Comparison of ENCODE assay signal across 17 cellular contexts in genomic region chr9:126775926-126776325, GRCh38. TPM values are rescaled to one million over a fixed set of nuclear protein-coding genes. Genes with fewer than 3 reads are reported as not detected.
DNase-seq lines count a peak whose midpoint lies in the region; ATAC-seq, FAIRE-seq and TF ChIP-seq lines count a peak whose summit lies in the region.
"Had no signal": no experiment of that assay in that cellular context is flagged by ENCODE, and none has a peak within 500 bp of the region (broad histone marks: within the 10 kb centered on the region; RNA-seq: fewer than 3 reads in every experiment).

No MANE protein-coding gene starts in this region.

- no peaks in the 10 kb centered on the region; a peak in 1 of 5 replicates for H3K4me1 ChIP-seq in K562 (replicated peaks in 1 of 2; ENCODE audit: control insufficient read depth in 2 of 2, insufficient read depth in 2 of 2, low read length in 2 of 2)
- H3K4me1 ChIP-seq: BE2C, Caco-2, HAP-1 had no signal

- H3K9me1 ChIP-seq in K562 (ENCODE audit: control insufficient read depth, insufficient read depth, low read length), result no peaks in the 10 kb centered on the region

- H3K36me3 Mint-ChIP-seq in activated naive CD8-positive, alpha-beta T cell treated with anti-CD3 and anti-CD28 coated beads, Interleukin-2, amount 50 U/mL, for 24 hours (ENCODE audit: low read depth), result no peaks in the 10 kb centered on the region
- no peaks in the 10 kb centered on the region for H3K36me3 Mint-ChIP-seq in activated naive CD8-positive, alpha-beta T cell treated with anti-CD3 and anti-CD28 coated beads for 36 hours
- H3K36me3 Mint-ChIP-seq in stimulated activated effector memory CD8-positive, alpha-beta T cell treated with anti-CD3 and anti-CD28 coated beads, Interleukin-12 subunit alpha, Interleukin-12 subunit beta, amount 100 ng/mL, for 72 hours, result no peaks in the 10 kb centered on the region
- H3K36me3 Mint-ChIP-seq: CD4-positive, CD25-positive, alpha-beta regulatory T cell had no signal

- no peak overlapping the region for H3K4me3 Mint-ChIP-seq in activated naive CD8-positive, alpha-beta T cell treated with anti-CD3 and anti-CD28 coated beads, Interleukin-2, amount 50 U/mL, for 24 hours
- no peak overlapping the region for H3K4me3 Mint-ChIP-seq in activated naive CD8-positive, alpha-beta T cell treated with anti-CD3 and anti-CD28 coated beads for 36 hours
- no peak overlapping the region for H3K4me3 Mint-ChIP-seq in stimulated activated effector memory CD8-positive, alpha-beta T cell treated with anti-CD3 and anti-CD28 coated beads, Interleukin-12 subunit alpha, Interleukin-12 subunit beta, amount 100 ng/mL, for 72 hours
- H3K4me3 Mint-ChIP-seq: CD4-positive, CD25-positive, alpha-beta regulatory T cell had no signal

- POLR2A ChIA-PET in K562 (lab: Yijun Ruan, JAX), result interaction anchor here (1.3 kb wide), 1 partner anchor 21 kb away, joined by 4 read pairs; no protein-coding TSS in a partner anchor

- no peak for FAIRE-seq in K562 (lab: Jason Lieb, UNC)
- FAIRE-seq: D721Med, GM12878 had no signal

- H3K27me3 Mint-ChIP-seq in activated naive CD8-positive, alpha-beta T cell treated with anti-CD3 and anti-CD28 coated beads, Interleukin-2, amount 50 U/mL, for 24 hours, result peaks cover 20% of the 10 kb centered on the region
- H3K27me3 Mint-ChIP-seq in activated naive CD8-positive, alpha-beta T cell treated with anti-CD3 and anti-CD28 coated beads for 36 hours, result peaks cover 37% of the 10 kb centered on the region

- no peaks in the 10 kb centered on the region for H3K9me3 Mint-ChIP-seq in activated naive CD8-positive, alpha-beta T cell treated with anti-CD3 and anti-CD28 coated beads, Interleukin-2, amount 50 U/mL, for 24 hours
- H3K9me3 Mint-ChIP-seq in activated naive CD8-positive, alpha-beta T cell treated with anti-CD3 and anti-CD28 coated beads for 36 hours, result no peaks in the 10 kb centered on the region
- no peaks in the 10 kb centered on the region for H3K9me3 Mint-ChIP-seq in stimulated activated effector memory CD8-positive, alpha-beta T cell treated with anti-CD3 and anti-CD28 coated beads, Interleukin-12 subunit alpha, Interleukin-12 subunit beta, amount 100 ng/mL, for 72 hours
- H3K9me3 Mint-ChIP-seq: CD4-positive, CD25-positive, alpha-beta regulatory T cell had no signal

- in situ Hi-C loops in K562 (cut with MboI), result no loop called here
- in situ Hi-C loops in KBM-7 (cut with MboI; ENCODE audit: low pct_unique_long_range_greater_than_20kb, low sequenced_read_pairs), result loop anchor here (25.0 kb wide), 1 partner anchor 164 kb away; the partner anchor contains the start of gene LMX1B

- no peak for TF ChIP-seq EP300 in K562 (IDR thresholded peaks at IDR 0.05; ENCODE audit: low read length)

- no peak overlapping the region for H3K4me2 ChIP-seq in K562 (ENCODE audit: insufficient read depth, low read length)

- peak; percentile 72 for ATAC-seq in activated naive CD8-positive, alpha-beta T cell treated with anti-CD3 and anti-CD28 coated beads, Interleukin-2, amount 50 U/mL, for 24 hours
- no peak for ATAC-seq in K562
- peak; percentile 59 for ATAC-seq in stimulated activated effector memory CD8-positive, alpha-beta T cell treated with anti-CD3 and anti-CD28 coated beads, Interleukin-12 subunit alpha, Interleukin-12 subunit beta, amount 100 ng/mL, for 72 hours
- no peak for ATAC-seq in GM18867 (IDR thresholded peaks at IDR 0.05; ENCODE audit: unreplicated experiment)
- ATAC-seq: GM12878 had no signal

- H2AFZ ChIP-seq in K562 (ENCODE audit: low read depth, low read length), result no peak overlapping the region
- H2AFZ ChIP-seq: GM23248 had no signal

- no peak for TF ChIP-seq CTCF in K562 (IDR thresholded peaks at IDR 0.05 in 2 of 3, conservative IDR thresholded peaks at IDR 0.05 in 1 of 3; ENCODE audit: insufficient read depth in 2 of 3, low read depth in 1 of 3, low read length in 3 of 3)

- no peaks in the 10 kb centered on the region; the same call in 1 of the 2 replicates for H4K20me1 ChIP-seq in K562 (replicated peaks; ENCODE audit: control insufficient read depth, insufficient read depth, low read length)

- peaks cover 22 to 42% of the 10 kb centered on the region in 2 experiments for H3K27me3 ChIP-seq in K562 (ENCODE audit: control insufficient read depth in 2 of 2, insufficient read depth in 2 of 2, low read length in 2 of 2)

- DNase-seq in activated naive CD8-positive, alpha-beta T cell treated with anti-CD3 and anti-CD28 coated beads, Interleukin-2, amount 50 U/mL, for 24 hours, result no peak
- DNase-seq in activated naive CD8-positive, alpha-beta T cell treated with anti-CD3 and anti-CD28 coated beads for 36 hours, result no peak
- peak; percentile 19 for DNase-seq in ELR (ENCODE audit: low read depth)
- no peak for DNase-seq in K562 (ENCODE audit: extremely low read depth in 1 of 4, low spot score in 3 of 4)
- no peak for DNase-seq in stimulated activated effector memory CD8-positive, alpha-beta T cell treated with anti-CD3 and anti-CD28 coated beads, Interleukin-12 subunit alpha, Interleukin-12 subunit beta, amount 100 ng/mL, for 72 hours (ENCODE audit: low spot score in 2 of 2)
- no peak for DNase-seq in KBM-7
- DNase-seq: ACHN; BE2C; C1 segment of cervical spinal cord; CD4-positive, CD25-positive, alpha-beta regulatory T cell; GF-D8; GM23248 had no signal

- H3K27ac ChIP-seq in K562 (ENCODE audit: extremely low read depth, low read depth, low read length), result no peak overlapping the region
- H3K27ac ChIP-seq: GM23248 had no signal

- no peaks in the 10 kb centered on the region for H3K36me3 ChIP-seq in K562 (ENCODE audit: control insufficient read depth, insufficient read depth, low read length)
- H3K36me3 ChIP-seq: BE2C, HAP-1 had no signal

- H3K4me3 ChIP-seq in K562, result no peak overlapping the region
- H3K4me3 ChIP-seq: GM12878, GM23248, HAP-1 had no signal

- CTCF ChIA-PET in K562 (lab: Yijun Ruan, JAX; ENCODE audit: low intra/inter-chr PET ratio), result interaction anchor here (0.7 kb wide), 1 partner anchor 108 kb away, joined by 3 read pairs; no protein-coding TSS in a partner anchor

- H3K79me2 ChIP-seq in K562 (ENCODE audit: control insufficient read depth, insufficient read depth, low read length), result no peaks in the 10 kb centered on the region

- no TSS peak for BruUV-seq in K562 (replicated peaks; lab: Mats Ljungman, UMichigan)

- no peaks in the 10 kb centered on the region for H3K9me3 ChIP-seq in K562 (replicated peaks; ENCODE audit: control insufficient read depth, insufficient read depth, low read depth, low read length)
- H3K9me3 ChIP-seq: BE2C, Caco-2, HAP-1 had no signal

- H3K4me1 Mint-ChIP-seq in activated naive CD8-positive, alpha-beta T cell treated with anti-CD3 and anti-CD28 coated beads, Interleukin-2, amount 50 U/mL, for 24 hours, result peaks cover 2% of the 10 kb centered on the region
- H3K4me1 Mint-ChIP-seq in activated naive CD8-positive, alpha-beta T cell treated with anti-CD3 and anti-CD28 coated beads for 36 hours, result no peaks in the 10 kb centered on the region
- no peaks in the 10 kb centered on the region for H3K4me1 Mint-ChIP-seq in stimulated activated effector memory CD8-positive, alpha-beta T cell treated with anti-CD3 and anti-CD28 coated beads, Interleukin-12 subunit alpha, Interleukin-12 subunit beta, amount 100 ng/mL, for 72 hours

- no peak for TF ChIP-seq RAD21 in K562 (CRISPR knock-in tag; conservative IDR thresholded peaks at IDR 0.05 in 1 of 2, IDR thresholded peaks at IDR 0.05 in 1 of 2)

- no peak for TF ChIP-seq POLR2A in K562 (conservative IDR thresholded peaks at IDR 0.05)

- no peak overlapping the region for H3K9ac ChIP-seq in K562 (ENCODE audit: insufficient read depth in 1 of 2, low read depth in 2 of 2, low read length in 2 of 2)
- H3K9ac ChIP-seq: GM23248 had no signal

- no peak overlapping the region for H3K27ac Mint-ChIP-seq in activated naive CD8-positive, alpha-beta T cell treated with anti-CD3 and anti-CD28 coated beads, Interleukin-2, amount 50 U/mL, for 24 hours
- no peak overlapping the region for H3K27ac Mint-ChIP-seq in activated naive CD8-positive, alpha-beta T cell treated with anti-CD3 and anti-CD28 coated beads for 36 hours
- H3K27ac Mint-ChIP-seq in stimulated activated effector memory CD8-positive, alpha-beta T cell treated with anti-CD3 and anti-CD28 coated beads, Interleukin-12 subunit alpha, Interleukin-12 subunit beta, amount 100 ng/mL, for 72 hours, result no peak overlapping the region
- H3K27ac Mint-ChIP-seq: CD4-positive, CD25-positive, alpha-beta regulatory T cell had no signal

- 6% methylated on average over 5 of the region's 5 CpGs for WGBS in K562 (ENCODE audit: insufficient coverage, low coverage, missing lambda C conversion rate)

- intact Hi-C loops in K562 (cut with micrococcal nuclease), result no loop called here

TF ChIP-seq in K562, 482 proteins besides CTCF, POLR2A, EP300 and RAD21:
- TF ChIP-seq ZNF316 (IDR thresholded peaks at IDR 0.05), result peak; percentile 28; the same call in 1 of the 2 replicates
- no peak for TF ChIP-seq SRSF1 (IDR thresholded peaks at IDR 0.05; ENCODE audit: low read depth, low read length)
- TF ChIP-seq C11orf30 (IDR thresholded peaks at IDR 0.05; ENCODE audit: low read depth), result peak; percentile 47

RNA-seq across cellular contexts. Expression of gene ZBTB43, which starts 28.9 kb away (rescaled TPM):
- 10 to 100 TPM; 21.5 to 21.6 TPM for total RNA-seq in activated naive CD8-positive, alpha-beta T cell treated with anti-CD3 and anti-CD28 coated beads for 36 hours
- total RNA-seq in K562 (2011; cell fraction: chromatin; rRNA removed; ENCODE audit: low replicate concordance), result 11.0 and 26.1 TPM in 2 replicates
- 8.8 and 20.3 TPM in 2 replicates for total RNA-seq in K562 (2011; cell fraction: nucleolus; rRNA removed)
- total RNA-seq in K562 (2011; cell fraction: nucleoplasm; rRNA removed), result 14.2 and 18.7 TPM in 2 replicates
- total RNA-seq in K562 (2014; rRNA removed), result 6.0 and 6.9 TPM in 2 replicates
- total RNA-seq in K562 (2014; rRNA removed; fragmentation: Illumina TruSeq; extraction: Trizol), result 9.1 and 10.3 TPM in 2 replicates
- 9.5 and 13.3 TPM in 2 replicates for total RNA-seq in K562 (2015; rRNA removed; fragmentation: Illumina TruSeq; extraction: Trizol)
- 8.7 and 15.0 TPM in 2 replicates for total RNA-seq in K562 (2021)
- polyA plus RNA-seq in K562 (2011; rRNA removed), result 11.9 and 13.8 TPM in 2 replicates
- polyA plus RNA-seq in K562 (2011; cell fraction: cytosol; rRNA removed), result 4.4 and 6.5 TPM in 2 replicates
- 5.8 and 10.6 TPM in 2 replicates for polyA plus RNA-seq in K562 (2011; cell fraction: nucleus; rRNA removed)
- 4.8 TPM in 2 replicates for polyA plus RNA-seq in K562 (2012)
- 8.2 and 17.2 TPM in 2 replicates for polyA plus RNA-seq in K562 (2014; fragmentation: Illumina TruSeq; extraction: Trizol)
- polyA plus RNA-seq in K562 (2014; fragmentation: Nextera tagmentation; extraction: Ambion mirVana), result 1 to 10 TPM; 3.9 to 5.5 TPM
- polyA plus RNA-seq in K562 (2014; rRNA removed), result 6.6 and 7.1 TPM in 2 replicates
- 10.3 and 10.4 TPM in 2 replicates for polyA minus RNA-seq in K562 (2011; rRNA and poly(A)+ RNA removed)
- polyA minus RNA-seq in K562 (2011; cell fraction: cytosol; rRNA and poly(A)+ RNA removed), result 7.1 and 7.2 TPM in 2 replicates
- polyA minus RNA-seq in K562 (2011; cell fraction: nucleus; rRNA and poly(A)+ RNA removed), result 9.7 and 11.2 TPM in 2 replicates

Comparison
In these comparisons a context has a peak if more than half of its experiments do, and no peak if none do; other contexts are left out.
1. ATAC-seq: peak in activated naive CD8-positive, alpha-beta T cell treated with anti-CD3 and anti-CD28 coated beads, Interleukin-2, amount 50 U/mL, for 24 hours (single experiment) and stimulated activated effector memory CD8-positive, alpha-beta T cell treated with anti-CD3 and anti-CD28 coated beads, Interleukin-12 subunit alpha, Interleukin-12 subunit beta, amount 100 ng/mL, for 72 hours (single experiment); none in K562 (single experiment) and GM18867 (single experiment).